ENCODE assay signal across 20 cellular contexts in genomic region chr10:13106387-13106786, GRCh38. TPM values are rescaled to one million over a fixed set of nuclear protein-coding genes. Genes with fewer than 3 reads are reported as not detected.
DNase-seq lines count a peak whose midpoint lies in the region; ATAC-seq and TF ChIP-seq lines count a peak whose summit lies in the region.
"Had no signal": no experiment of that assay in that cellular context is flagged by ENCODE, and none has a peak within 500 bp of the region (broad histone marks: within the 10 kb centered on the region; RNA-seq: fewer than 3 reads in every experiment).

No MANE protein-coding gene starts in this region.

- peak; percentile 45 to 52 for ATAC-seq in activated CD4-positive, CD25-positive, alpha-beta regulatory T cell treated with anti-CD3 and anti-CD28 coated beads, Interleukin-2, amount 50 U/mL, for 24 hours
- ATAC-seq in CD4-positive, alpha-beta T cell (ENCODE audit: poor library complexity): no peak
- ATAC-seq in natural killer cell (no peak), HG02763 (IDR thresholded peaks at IDR 0.05; ENCODE audit: unreplicated experiment) (no peak), GM21825 (IDR thresholded peaks at IDR 0.05; ENCODE audit: unreplicated experiment) (no peak)
- ATAC-seq: sciatic nerve, SK-N-SH treated with all-trans-retinoic acid at 6 μM for 48 hours had no signal

- H3K27me3 ChIP-seq in CD4-positive, alpha-beta T cell (ENCODE audit: control insufficient read depth, insufficient read depth, low read length): no peaks in the 10 kb centered on the region
- no peaks in the 10 kb centered on the region for H3K27me3 ChIP-seq in left ventricle myocardium inferior (ENCODE audit: low read depth)
- H3K27me3 ChIP-seq: tibial nerve had no signal

- peak overlapping the region; percentile 9 for H3K27ac ChIP-seq in CD4-positive, alpha-beta T cell (ENCODE audit: low read depth, low read length)
- no peak overlapping the region for H3K27ac ChIP-seq in left ventricle myocardium inferior (replicated peaks)
- H3K27ac ChIP-seq: coronary artery, neural progenitor cell had no signal

- peaks cover 57% of the 10 kb centered on the region for H3K36me3 Mint-ChIP-seq in CD4-positive, alpha-beta T cell (ENCODE audit: low read depth)
- H3K36me3 Mint-ChIP-seq in activated T-helper 1 cell treated with anti-CD3 and anti-CD28 coated beads, Interleukin-12 subunit alpha, Interleukin-12 subunit beta, Interleukin-2, Interleukin-4 antibody, amounts not matched to agents 30 ng/mL and 10 ng/mL and 1 ng/mL, durations not matched to agents 14 hours and 24 hours and 36 hours (ENCODE audit: low read depth): peaks cover 46% of the 10 kb centered on the region
- peaks cover 8% of the 10 kb centered on the region for H3K36me3 Mint-ChIP-seq in natural killer cell
- H3K36me3 Mint-ChIP-seq: neural progenitor cell had no signal

- POLR2A ChIA-PET in CD4-positive, alpha-beta T cell (lab: Charles Lee): no interaction called here

- peak overlapping the region; percentile 94 for H3K27ac Mint-ChIP-seq in CD4-positive, alpha-beta T cell
- peak overlapping the region; percentile 4 for H3K27ac Mint-ChIP-seq in activated T-helper 1 cell treated with anti-CD3 and anti-CD28 coated beads, Interleukin-12 subunit alpha, Interleukin-12 subunit beta, Interleukin-2, Interleukin-4 antibody, amounts not matched to agents 30 ng/mL and 10 ng/mL and 1 ng/mL, durations not matched to agents 14 hours and 24 hours and 36 hours
- peak overlapping the region; percentile 89 to 92 for H3K27ac Mint-ChIP-seq in natural killer cell
- H3K27ac Mint-ChIP-seq: activated B cell treated with CpG ODN at 0.5 μM for 24 hours, neural progenitor cell had no signal

- CTCF ChIA-PET in CD4-positive, alpha-beta T cell (lab: Charles Lee): no interaction called here

- H3K9me3 ChIP-seq in CD4-positive, alpha-beta T cell (ENCODE audit: control insufficient read depth, low read length): no peaks in the 10 kb centered on the region
- H3K9me3 ChIP-seq in left ventricle myocardium inferior (replicated peaks): no peaks in the 10 kb centered on the region
- H3K9me3 ChIP-seq: tibial nerve had no signal

- H3K36me3 ChIP-seq in left ventricle myocardium inferior: peaks cover 32% of the 10 kb centered on the region
- H3K36me3 ChIP-seq: neural progenitor cell had no signal

- peak overlapping the region; percentile 57 for H3K4me3 Mint-ChIP-seq in CD4-positive, alpha-beta T cell
- H3K4me3 Mint-ChIP-seq in activated T-helper 1 cell treated with anti-CD3 and anti-CD28 coated beads, Interleukin-12 subunit alpha, Interleukin-12 subunit beta, Interleukin-2, Interleukin-4 antibody, amounts not matched to agents 30 ng/mL and 10 ng/mL and 1 ng/mL, durations not matched to agents 14 hours and 24 hours and 36 hours: no peak overlapping the region
- H3K4me3 Mint-ChIP-seq in natural killer cell: peak overlapping the region; percentile 51
- H3K4me3 Mint-ChIP-seq: activated B cell treated with CpG ODN at 0.5 μM for 24 hours, IgD-negative memory B cell, neural progenitor cell had no signal

- no peak for TF ChIP-seq CTCF in CD4-positive, alpha-beta T cell (IDR thresholded peaks at IDR 0.05)
- TF ChIP-seq CTCF in natural killer cell (IDR thresholded peaks at IDR 0.05) (no peak), left ventricle myocardium inferior (IDR thresholded peaks at IDR 0.05; ENCODE audit: borderline replicate concordance) (no peak)

- peaks cover 70% of the 10 kb centered on the region for H3K4me1 ChIP-seq in left ventricle myocardium inferior

- H3K4me1 Mint-ChIP-seq in CD4-positive, alpha-beta T cell (ENCODE audit: low read depth): peaks cover 83% of the 10 kb centered on the region
- H3K4me1 Mint-ChIP-seq in activated T-helper 1 cell treated with anti-CD3 and anti-CD28 coated beads, Interleukin-12 subunit alpha, Interleukin-12 subunit beta, Interleukin-2, Interleukin-4 antibody, amounts not matched to agents 30 ng/mL and 10 ng/mL and 1 ng/mL, durations not matched to agents 14 hours and 24 hours and 36 hours (ENCODE audit: low read depth): peaks cover 76% of the 10 kb centered on the region
- H3K4me1 Mint-ChIP-seq in natural killer cell: peaks cover 70 to 71% of the 10 kb centered on the region in 2 donors

- DNase-seq in activated CD4-positive, CD25-positive, alpha-beta regulatory T cell treated with anti-CD3 and anti-CD28 coated beads, Interleukin-2, amount 50 U/mL, for 72 hours: no peak
- no peak for DNase-seq in CD4-positive, alpha-beta T cell
- DNase-seq in activated T-helper 1 cell treated with anti-CD3 and anti-CD28 coated beads, Interleukin-12 subunit alpha, Interleukin-12 subunit beta, Interleukin-2, Interleukin-4 antibody, amounts not matched to agents 30 ng/mL and 10 ng/mL and 1 ng/mL, durations not matched to agents 14 hours and 24 hours and 36 hours (ENCODE audit: low spot score): no peak
- DNase-seq in natural killer cell: no peak
- no peak for DNase-seq in left ventricle myocardium inferior
- DNase-seq: activated B cell treated with CpG ODN at 0.5 μM for 24 hours; activated effector memory CD4-positive, alpha-beta T cell treated with anti-CD3 and anti-CD28 coated beads, Interleukin-2, amount 50 U/mL, for 16 hours; DMS53; islet precursor cell; NCI-H2081 treated with DMSO at 0.1 percent for 48 hours; stimulated activated CD4-positive, alpha-beta T cell treated with anti-CD3 and anti-CD28 coated beads, Interleukin-15, amount 100 ng/mL, for 24 hours had no signal

- H3K4me3 ChIP-seq in left ventricle myocardium inferior: no peak overlapping the region
- H3K4me3 ChIP-seq: coronary artery, neural progenitor cell, tibial nerve had no signal

- H3K27me3 Mint-ChIP-seq in CD4-positive, alpha-beta T cell: no peaks in the 10 kb centered on the region
- no peaks in the 10 kb centered on the region for H3K27me3 Mint-ChIP-seq in activated T-helper 1 cell treated with anti-CD3 and anti-CD28 coated beads, Interleukin-12 subunit alpha, Interleukin-12 subunit beta, Interleukin-2, Interleukin-4 antibody, amounts not matched to agents 30 ng/mL and 10 ng/mL and 1 ng/mL, durations not matched to agents 14 hours and 24 hours and 36 hours (ENCODE audit: insufficient read depth)
- no peaks in the 10 kb centered on the region for H3K27me3 Mint-ChIP-seq in natural killer cell (ENCODE audit: low read depth in 2 of 2)
- H3K27me3 Mint-ChIP-seq: activated B cell treated with CpG ODN at 0.5 μM for 24 hours, IgD-negative memory B cell had no signal

- no peaks in the 10 kb centered on the region for H3K9me3 Mint-ChIP-seq in CD4-positive, alpha-beta T cell
- no peaks in the 10 kb centered on the region for H3K9me3 Mint-ChIP-seq in activated T-helper 1 cell treated with anti-CD3 and anti-CD28 coated beads, Interleukin-12 subunit alpha, Interleukin-12 subunit beta, Interleukin-2, Interleukin-4 antibody, amounts not matched to agents 30 ng/mL and 10 ng/mL and 1 ng/mL, durations not matched to agents 14 hours and 24 hours and 36 hours
- H3K9me3 Mint-ChIP-seq in natural killer cell: no peaks in the 10 kb centered on the region
- H3K9me3 Mint-ChIP-seq: activated B cell treated with CpG ODN at 0.5 μM for 24 hours, IgD-negative memory B cell, neural progenitor cell had no signal

- intact Hi-C loops in CD4-positive, alpha-beta T cell (cut with DNase I, micrococcal nuclease): no loop called here
- intact Hi-C loops in activated T-helper 1 cell treated with anti-CD3 and anti-CD28 coated beads, Interleukin-12 subunit alpha, Interleukin-12 subunit beta, Interleukin-2, Interleukin-4 antibody, amounts not matched to agents 30 ng/mL and 10 ng/mL and 1 ng/mL, durations not matched to agents 14 hours and 24 hours and 36 hours (cut with micrococcal nuclease): no loop called here
- intact Hi-C loops in natural killer cell (cut with micrococcal nuclease) (loop anchor here (10.0 kb wide), 1 partner anchor 912 kb away; the partner anchor contains the start of genes CDC123 and NUDT5), left ventricle myocardium inferior (cut with micrococcal nuclease) (no loop called here)

RNA-seq across cellular contexts. Expression of gene OPTN, which starts 6.4 kb away (rescaled TPM):
- total RNA-seq in CD4-positive, alpha-beta T cell: 10 to 100 TPM; 86.8 to 99.6 TPM
- 52.6 and 54.1 TPM in 2 replicates for total RNA-seq in activated T-helper 1 cell treated with anti-CD3 and anti-CD28 coated beads, Interleukin-12 subunit alpha, Interleukin-12 subunit beta, Interleukin-2, Interleukin-4 antibody, amounts not matched to agents 30 ng/mL and 10 ng/mL and 1 ng/mL, durations not matched to agents 14 hours and 24 hours and 36 hours
- 100 to 1,000 TPM; 140 to 177 (median 161) TPM for total RNA-seq in natural killer cell
- 129 TPM for total RNA-seq in left ventricle myocardium inferior

RNA-seq across cellular contexts. Expression of gene MCM10, which starts 55.0 kb away (rescaled TPM):
- total RNA-seq in CD4-positive, alpha-beta T cell: under 1 TPM; 0.16 to 0.50 TPM
- total RNA-seq in activated T-helper 1 cell treated with anti-CD3 and anti-CD28 coated beads, Interleukin-12 subunit alpha, Interleukin-12 subunit beta, Interleukin-2, Interleukin-4 antibody, amounts not matched to agents 30 ng/mL and 10 ng/mL and 1 ng/mL, durations not matched to agents 14 hours and 24 hours and 36 hours: 104 and 106 TPM in 2 replicates
- total RNA-seq in natural killer cell: 1 to 10 TPM in 2 of 3 donors, under 1 TPM in 1; 0.73 to 2.9 (median 1.3) TPM
- 0.08 TPM for total RNA-seq in left ventricle myocardium inferior

Comparison
In these comparisons a context has a peak if more than half of its experiments do, and no peak if none do; other contexts are left out.
1. ATAC-seq: peak in activated CD4-positive, CD25-positive, alpha-beta regulatory T cell treated with anti-CD3 and anti-CD28 coated beads, Interleukin-2, amount 50 U/mL, for 24 hours (2 of 2); none in CD4-positive, alpha-beta T cell (single experiment), natural killer cell (0 of 3), HG02763 (single experiment) and GM21825 (single experiment).
2. H3K27ac Mint-ChIP-seq: peak in every context shown above with its lines; median percentile 94 in CD4-positive, alpha-beta T cell; 90 in natural killer cell; 4 in activated T-helper 1 cell treated with anti-CD3 and anti-CD28 coated beads, Interleukin-12 subunit alpha, Interleukin-12 subunit beta, Interleukin-2, Interleukin-4 antibody, amounts not matched to agents 30 ng/mL and 10 ng/mL and 1 ng/mL, durations not matched to agents 14 hours and 24 hours and 36 hours.
3. RNA of gene MCM10, which starts 55.0 kb away (total RNA-seq): 104 to 106 TPM in activated T-helper 1 cell treated with anti-CD3 and anti-CD28 coated beads, Interleukin-12 subunit alpha, Interleukin-12 subunit beta, Interleukin-2, Interleukin-4 antibody, amounts not matched to agents 30 ng/mL and 10 ng/mL and 1 ng/mL, durations not matched to agents 14 hours and 24 hours and 36 hours; 0.73 to 2.9 TPM in natural killer cell, 0.16 to 0.50 TPM in CD4-positive, alpha-beta T cell and 0.08 TPM in left ventricle myocardium inferior (single experiment); every median in the first group is over 10 times any median in the second.